ENCODE assay signal across 2 cellular contexts in genomic region chr1:155205969-155206593, GRCh38.
TF ChIP-seq lines count a peak whose summit lies in the region.

No MANE protein-coding gene starts in this region.

TF ChIP-seq in SK-N-SH, 30 proteins besides CTCF, POLR2A, EP300 and RAD21:
- TF ChIP-seq YY1 (IDR thresholded peaks at IDR 0.05; ENCODE audit: low read depth): no peak
- TF ChIP-seq NRF1 (IDR thresholded peaks at IDR 0.05; ENCODE audit: low read depth, low read length): no peak

TF ChIP-seq in SK-N-SH treated with all-trans-retinoic acid at 6 μM for 48 hours, 23 proteins besides CTCF, POLR2A, EP300 and RAD21:
- TF ChIP-seq GLIS3 (CRISPR knock-in tag; IDR thresholded peaks at IDR 0.05) (no peak), SNAI2 (CRISPR knock-in tag; IDR thresholded peaks at IDR 0.05) (no peak), OSR1 (CRISPR knock-in tag; IDR thresholded peaks at IDR 0.05) (no peak), BACH2 (CRISPR knock-in tag; IDR thresholded peaks at IDR 0.05; ENCODE audit: borderline replicate concordance) (no peak), ZNF8 (CRISPR knock-in tag; IDR thresholded peaks at IDR 0.05) (no peak), TOX (CRISPR knock-in tag; IDR thresholded peaks at IDR 0.05; ENCODE audit: borderline replicate concordance) (no peak), PPARA (CRISPR knock-in tag; IDR thresholded peaks at IDR 0.05; ENCODE audit: borderline replicate concordance) (no peak), POU6F1 (CRISPR knock-in tag; IDR thresholded peaks at IDR 0.05; ENCODE audit: borderline replicate concordance, low read depth) (no peak), ESRRG (CRISPR knock-in tag; IDR thresholded peaks at IDR 0.05) (no peak), CREB5 (CRISPR knock-in tag; IDR thresholded peaks at IDR 0.05; ENCODE audit: low read depth) (no peak), CSRNP3 (CRISPR knock-in tag; IDR thresholded peaks at IDR 0.05) (no peak), ZFP3 (CRISPR knock-in tag; IDR thresholded peaks at IDR 0.05) (no peak), RARB (CRISPR knock-in tag; IDR thresholded peaks at IDR 0.05) (no peak), ZFP30 (CRISPR knock-in tag; IDR thresholded peaks at IDR 0.05) (no peak), ZC3H10 (CRISPR knock-in tag; IDR thresholded peaks at IDR 0.05) (no peak), CSDC2 (CRISPR knock-in tag; IDR thresholded peaks at IDR 0.05) (no peak), ZNF70 (CRISPR knock-in tag; IDR thresholded peaks at IDR 0.05) (no peak), TCF4 (CRISPR knock-in tag; IDR thresholded peaks at IDR 0.05; ENCODE audit: borderline replicate concordance) (no peak), ZNF565 (CRISPR knock-in tag; conservative IDR thresholded peaks at IDR 0.05; ENCODE audit: low read depth) (no peak)
